In the genomic region with DNA sequence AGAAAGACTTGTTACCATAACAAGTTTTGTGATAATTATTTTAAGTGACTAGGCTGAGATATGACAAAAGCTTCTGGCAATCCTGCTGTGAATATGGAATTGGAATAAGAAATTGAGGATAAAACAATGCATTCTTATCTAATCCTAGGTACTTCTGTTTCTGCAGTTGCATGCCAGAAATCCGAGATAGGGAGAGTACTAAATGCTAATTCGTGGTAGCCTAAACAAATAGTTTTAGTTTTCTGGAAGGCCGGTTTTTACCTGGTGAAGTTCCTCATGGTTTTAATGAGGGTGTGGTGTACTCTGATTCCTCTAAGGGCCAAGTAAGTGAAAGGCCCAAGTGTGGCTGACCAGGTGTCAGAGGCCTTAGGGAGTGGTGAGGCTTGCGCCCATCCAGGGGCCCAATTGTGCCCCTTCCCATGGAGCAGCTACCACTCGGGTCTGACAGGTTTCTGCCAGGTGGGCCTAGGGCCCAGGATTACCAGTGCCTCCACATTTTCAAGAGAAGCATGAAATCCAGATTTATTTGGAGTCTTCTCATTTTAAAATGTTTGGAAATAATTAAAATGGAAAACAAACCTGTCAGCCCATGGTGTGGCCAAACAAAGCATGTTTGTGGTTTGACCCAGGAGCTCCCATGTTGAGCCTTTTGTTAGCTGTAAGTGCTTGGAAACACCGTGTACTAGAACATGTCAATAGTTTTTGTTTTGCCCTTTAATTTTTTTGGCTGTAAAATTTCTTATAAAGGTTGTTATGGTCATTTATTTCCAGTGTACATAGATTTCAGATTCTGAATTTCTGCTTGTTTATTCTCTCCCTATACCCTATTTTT, we compare ENCODE assay signal across 21 cellular contexts. TPM values are rescaled to one million over a fixed set of nuclear protein-coding genes. Genes with fewer than 3 reads are reported as not detected.
DNase-seq lines count a peak whose midpoint lies in the region; ATAC-seq and TF ChIP-seq lines count a peak whose summit lies in the region.
"Had no signal": no experiment of that assay in that cellular context is flagged by ENCODE, and none has a peak within 500 bp of the region (broad histone marks: within the 10 kb centered on the region; RNA-seq: fewer than 3 reads in every experiment).

No MANE protein-coding gene starts in this region.

- H3K36me3 ChIP-seq in mucosa of descending colon (ENCODE audit: low read depth), result no peaks in the 10 kb centered on the region
- H3K36me3 ChIP-seq: gastrocnemius medialis had no signal

- H3K4me3 ChIP-seq in AG10803 (ENCODE audit: low read length) (no peak overlapping the region), mucosa of descending colon (no peak overlapping the region)
- H3K4me3 ChIP-seq: gastrocnemius medialis, SK-N-MC had no signal

- H3K9me3 ChIP-seq in mucosa of descending colon, result no peaks in the 10 kb centered on the region
- H3K9me3 ChIP-seq: gastrocnemius medialis had no signal

- no peaks in the 10 kb centered on the region for H3K4me1 ChIP-seq in mucosa of descending colon (ENCODE audit: low read depth)

- TF ChIP-seq CTCF in AG10803 (conservative IDR thresholded peaks at IDR 0.05; ENCODE audit: low read length) (no peak), VCaP (conservative IDR thresholded peaks at IDR 0.05) (no peak), mucosa of descending colon (IDR thresholded peaks at IDR 0.05) (no peak)

- DNase-seq in AG10803 (ENCODE audit: low read depth), result peak; percentile 48
- peak; percentile 29 for DNase-seq in NCI-H146 (lab: John Stamatoyannopoulos, UW)
- DNase-seq in mucosa of descending colon, result no peak
- no peak for DNase-seq in KG1 (lab: John Stamatoyannopoulos, UW)
- DNase-seq in AG20443 (ENCODE audit: low spot score), result no peak
- DNase-seq: activated CD4-positive, alpha-beta T cell treated with anti-CD3 and anti-CD28 coated beads, Interleukin-2, amount 10 ng/mL, durations not matched to agents 7 days and 5 days; activated CD8-positive, alpha-beta memory T cell treated with anti-CD3 and anti-CD28 coated beads, Interleukin-2, amount 10 ng/mL, durations not matched to agents 7 days and 5 days; CD8-positive, alpha-beta memory T cell; DMS153; effector CD4-positive, alpha-beta T cell; gastrocnemius medialis; hypothalamus; IMR-90; kidney; naive thymus-derived CD8-positive, alpha-beta T cell; T-helper 17 cell had no signal

- ATAC-seq in mucosa of descending colon, result peak; percentile 84
- ATAC-seq in HG03354 (IDR thresholded peaks at IDR 0.05; ENCODE audit: poor library complexity, severe bottlenecking, unreplicated experiment), result no peak
- ATAC-seq: activated CD8-positive, alpha-beta memory T cell treated with anti-CD3 and anti-CD28 coated beads, Interleukin-2, amount 10 ng/mL, durations not matched to agents 7 days and 5 days; esophagus mucosa; gastrocnemius medialis; naive thymus-derived CD8-positive, alpha-beta T cell; T-helper 17 cell had no signal

- H3K27ac ChIP-seq in VCaP, result peak overlapping the region; percentile 63
- H3K27ac ChIP-seq: gastrocnemius medialis, SK-N-MC had no signal

- intact Hi-C loops in mucosa of descending colon (cut with DNase I, micrococcal nuclease), result no loop called here

RNA-seq across cellular contexts. Expression of gene PLCB4, which starts 6.6 kb away (rescaled TPM):
- 10 to 100 TPM; 37.8 to 55.0 (median 51.2) TPM for total RNA-seq in mucosa of descending colon
- total RNA-seq: activated CD4-positive, alpha-beta T cell treated with anti-CD3 and anti-CD28 coated beads, Interleukin-2, amount 10 ng/mL, durations not matched to agents 7 days and 5 days; activated CD8-positive, alpha-beta memory T cell treated with anti-CD3 and anti-CD28 coated beads, Interleukin-2, amount 10 ng/mL, durations not matched to agents 7 days and 5 days; activated T-helper 1 cell treated with anti-CD3 and anti-CD28 coated beads, Interleukin-12 subunit alpha, Interleukin-12 subunit beta, Interleukin-2, Interleukin-4 antibody, amounts not matched to agents 30 ng/mL and 10 ng/mL and 1 ng/mL, durations not matched to agents 14 hours and 24 hours and 36 hours; CD8-positive, alpha-beta memory T cell; naive thymus-derived CD8-positive, alpha-beta T cell had no signal

Comparison
In these comparisons a context has a peak if more than half of its experiments do, and no peak if none do; other contexts are left out.
1. DNase-seq: peak in AG10803 (single experiment) and NCI-H146 (single experiment); none in mucosa of descending colon (0 of 3), KG1 (single experiment) and AG20443 (single experiment).